8 cellular contexts compared by ENCODE assay signal in genomic region chr1:151048645-151049032, GRCh38. TPM values are rescaled to one million over a fixed set of nuclear protein-coding genes. Genes with fewer than 3 reads are reported as not detected.
DNase-seq lines count a peak whose midpoint lies in the region; ATAC-seq and TF ChIP-seq lines count a peak whose summit lies in the region.

No MANE protein-coding gene starts in this region.

- no peak overlapping the region for H2BK15ac ChIP-seq in H9 (ENCODE audit: low read depth, low read length)

- H3K9me3 ChIP-seq in H9 (ENCODE audit: control insufficient read depth, low read depth, low read length) (no peaks in the 10 kb centered on the region), skeletal muscle tissue (ENCODE audit: control insufficient read depth in 3 of 3, low read length in 3 of 3) (no peaks in the 10 kb centered on the region)

- no peaks in the 10 kb centered on the region for H4K20me1 ChIP-seq in H9 (ENCODE audit: control insufficient read depth, insufficient read depth, insufficient read length)

- no peak overlapping the region for H3K23ac ChIP-seq in H9 (ENCODE audit: insufficient read length, low read depth, low read length)

- H3K27me3 ChIP-seq in H9 (ENCODE audit: insufficient read depth, low read length) (no peaks in the 10 kb centered on the region), skeletal muscle tissue (ENCODE audit: control insufficient read depth in 3 of 3, insufficient read depth in 3 of 3, low read length in 3 of 3) (no peaks in the 10 kb centered on the region)

- H2BK12ac ChIP-seq in H9 (ENCODE audit: insufficient read length, low read depth, low read length), result no peak overlapping the region

- no peak overlapping the region for H3K18ac ChIP-seq in H9 (ENCODE audit: insufficient read length, low read depth, low read length)

- no peaks in the 10 kb centered on the region for H3K79me1 ChIP-seq in H9 (ENCODE audit: insufficient read depth, low read depth, low read length, poor library complexity, severe bottlenecking)

- H4K8ac ChIP-seq in H9 (replicated peaks; ENCODE audit: insufficient read length, low read depth, low read length), result no peak overlapping the region

- no peak for DNase-seq in H9
- DNase-seq in glutamatergic neuron, result no peak
- no peak for DNase-seq in activated CD4-positive, CD25-positive, alpha-beta regulatory T cell treated with anti-CD3 and anti-CD28 coated beads, Interleukin-2, amount 50 U/mL, for 72 hours
- no peak for DNase-seq in NCI-H1417 treated with DMSO at 0.1 percent for 48 hours (lab: John Stamatoyannopoulos, UW)
- DNase-seq in NCI-H146 (lab: John Stamatoyannopoulos, UW), result no peak

- peak overlapping the region; percentile 95 to 98 for H3K4me3 Mint-ChIP-seq in H9
- H3K4me3 Mint-ChIP-seq in glutamatergic neuron (ENCODE audit: unreplicated experiment), result peak overlapping the region; percentile 99

- no peak overlapping the region for H3K56ac ChIP-seq in H9 (ENCODE audit: insufficient read length, low read depth, low read length)

- H3K4me1 ChIP-seq in H9 (ENCODE audit: insufficient read depth, low read length), result no peaks in the 10 kb centered on the region; the same call in 1 of the 2 replicates
- H3K4me1 ChIP-seq in skeletal muscle tissue (ENCODE audit: control insufficient read depth in 3 of 3, insufficient read depth in 3 of 3, low read length in 3 of 3), result peaks cover 14 to 27% (median 14%) of the 10 kb centered on the region in 3 donors

- no peak overlapping the region for H2BK5ac ChIP-seq in H9 (ENCODE audit: insufficient read length, low read length)

- H3K14ac ChIP-seq in H9 (ENCODE audit: insufficient read depth, low read length), result no peak overlapping the region

- no peak for ATAC-seq in HG02938 (IDR thresholded peaks at IDR 0.05; ENCODE audit: unreplicated experiment)

- peak overlapping the region; percentile 60 for H3K4me2 ChIP-seq in H9 (ENCODE audit: insufficient read depth, insufficient read length, low read length)

- H3K36me3 Mint-ChIP-seq in H9 (ENCODE audit: insufficient read depth in 1 of 3, low read depth in 3 of 3), result peaks cover 3 to 26% (median 19%) of the 10 kb centered on the region in 3 experiments; a peak in 5 of 7 replicates
- peaks cover 2% of the 10 kb centered on the region for H3K36me3 Mint-ChIP-seq in glutamatergic neuron (ENCODE audit: unreplicated experiment)

- WGBS in H9 (ENCODE audit: extremely low coverage, insufficient read length, low lambda C conversion rate), result no CpG with 5 or more reads among the region's 3 CpGs

- no peaks in the 10 kb centered on the region for H3K27me3 Mint-ChIP-seq in H9 (ENCODE audit: low read depth)
- H3K27me3 Mint-ChIP-seq in glutamatergic neuron (ENCODE audit: unreplicated experiment), result peaks cover 3% of the 10 kb centered on the region

- no peak overlapping the region for H2AK5ac ChIP-seq in H9 (ENCODE audit: insufficient read length, low read length)

- H3T11ph ChIP-seq in H9 (ENCODE audit: low read length), result no peak overlapping the region

- H3K27ac Mint-ChIP-seq in H9 (0 out of 7 replicates have a peak overlapping the region, but pooled peaks of 1 of the 3 experiments have one; percentile 96), glutamatergic neuron (ENCODE audit: unreplicated experiment) (peak overlapping the region; percentile 94)

- no peak overlapping the region for H4K5ac ChIP-seq in H9 (ENCODE audit: insufficient read length, low read depth, low read length)

- no peaks in the 10 kb centered on the region for H3K79me2 ChIP-seq in H9 (ENCODE audit: insufficient read depth, low read length)

- H2AFZ ChIP-seq in H9 (ENCODE audit: low read length), result no peak overlapping the region

- H3K4me1 Mint-ChIP-seq in H9, result peaks cover 17 to 19% of the 10 kb centered on the region in 2 experiments
- no peaks in the 10 kb centered on the region for H3K4me1 Mint-ChIP-seq in glutamatergic neuron (ENCODE audit: low read depth, unreplicated experiment)

- H3K9me3 Mint-ChIP-seq in H9 (no peaks in the 10 kb centered on the region), glutamatergic neuron (ENCODE audit: unreplicated experiment) (peaks cover 10% of the 10 kb centered on the region)

- H3K27ac ChIP-seq in H9 (ENCODE audit: insufficient read length, low read depth, low read length) (no peak overlapping the region), VCaP (peak overlapping the region; percentile 98), skeletal muscle tissue (ENCODE audit: low read depth, low read length) (peak overlapping the region; percentile 81)

- no peak overlapping the region for H2BK120ac ChIP-seq in H9 (ENCODE audit: low read depth, low read length, poor library complexity, severe bottlenecking)

- TF ChIP-seq CTCF in H9 (conservative IDR thresholded peaks at IDR 0.05) (no peak; the same call in 1 of the 3 replicates), VCaP (conservative IDR thresholded peaks at IDR 0.05) (peak; percentile 33), glutamatergic neuron (IDR thresholded peaks at IDR 0.05; ENCODE audit: partially characterized antibody, unreplicated experiment) (no peak)

- H3K9ac ChIP-seq in H9 (ENCODE audit: extremely low read depth, insufficient read length, low read length) (no peak overlapping the region), skeletal muscle tissue (ENCODE audit: low read depth in 1 of 3, low read length in 3 of 3) (peak overlapping the region; percentile 82 to 91 (median 90))

- H3K23me2 ChIP-seq in H9 (ENCODE audit: insufficient read length, low read depth, low read length, poor library complexity, severe bottlenecking), result peaks cover 4% of the 10 kb centered on the region

- H3K4ac ChIP-seq in H9 (ENCODE audit: low read depth, low read length), result no peak overlapping the region

- H3K36me3 ChIP-seq in skeletal muscle tissue (ENCODE audit: control insufficient read depth in 3 of 3, insufficient read depth in 3 of 3, low read length in 3 of 3), result peaks cover 7 to 31% (median 17%) of the 10 kb centered on the region in 3 donors

- H3K4me3 ChIP-seq in skeletal muscle tissue (ENCODE audit: low read length in 3 of 3), result peak overlapping the region; percentile 92 to 94 (median 92)

- no peak overlapping the region for H2BK20ac ChIP-seq in H9 (ENCODE audit: low read depth, low read length, poor library complexity, severe bottlenecking)

- no peak overlapping the region for H4K91ac ChIP-seq in H9 (ENCODE audit: insufficient read length, low read depth, low read length)

RNA-seq across cellular contexts. Expression of gene C1orf56, which starts 1.1 kb away (rescaled TPM):
- total RNA-seq in H9 (2021) (3.6 and 4.8 TPM in 2 replicates), glutamatergic neuron (ENCODE audit: unreplicated experiment) (1.8 TPM), skeletal muscle tissue (1.6 TPM)

RNA-seq across cellular contexts. Expression of gene CDC42SE1, which starts 10.8 kb away (rescaled TPM):
- total RNA-seq in H9 (2021), result 83.9 and 87.3 TPM in 2 replicates
- 127 TPM for total RNA-seq in glutamatergic neuron (ENCODE audit: unreplicated experiment)
- 27.1 TPM for total RNA-seq in skeletal muscle tissue

RNA-seq across cellular contexts. Expression of gene MLLT11, which starts 11.6 kb away (rescaled TPM):
- total RNA-seq in H9 (2021) (13.0 and 13.2 TPM in 2 replicates), glutamatergic neuron (ENCODE audit: unreplicated experiment) (504 TPM), skeletal muscle tissue (2.1 TPM)

RNA-seq across cellular contexts. Expression of gene BNIPL, which starts 12.3 kb away (rescaled TPM):
- total RNA-seq in H9 (2021), result 1.2 and 1.5 TPM in 2 replicates
- 1.4 TPM for total RNA-seq in glutamatergic neuron (ENCODE audit: unreplicated experiment)
- total RNA-seq in skeletal muscle tissue, result 0.52 TPM

RNA-seq across cellular contexts. Expression of gene GABPB2, which starts 21.9 kb away (rescaled TPM):
- total RNA-seq in H9 (2021) (3.8 and 4.1 TPM in 2 replicates), glutamatergic neuron (ENCODE audit: unreplicated experiment) (5.4 TPM), skeletal muscle tissue (7.8 TPM)

Comparison
In these comparisons a context has a peak if more than half of its experiments do, and no peak if none do; other contexts are left out.
1. RNA of gene MLLT11, which starts 11.6 kb away (total RNA-seq): 504 TPM in glutamatergic neuron (single experiment); 13.0 to 13.2 TPM in H9 and 2.1 TPM in skeletal muscle tissue (single experiment); every median in the first group is over 10 times any median in the second.